19 cellular contexts compared by ENCODE assay signal in genomic region chr1:241579434-241579833, GRCh38. TPM values are rescaled to one million over a fixed set of nuclear protein-coding genes. Genes with fewer than 3 reads are reported as not detected.
DNase-seq lines count a peak whose midpoint lies in the region; ATAC-seq, FAIRE-seq and TF ChIP-seq lines count a peak whose summit lies in the region.
"Had no signal": no experiment of that assay in that cellular context is flagged by ENCODE, and none has a peak within 500 bp of the region (broad histone marks: within the 10 kb centered on the region; RNA-seq: fewer than 3 reads in every experiment).

No MANE protein-coding gene starts in this region.

- H3K27ac Mint-ChIP-seq in activated T-helper 17 cell treated with anti-CD3 and anti-CD28 coated beads, Interleukin-2, amount 50 U/mL, for 72 hours, result no peak overlapping the region
- H3K27ac Mint-ChIP-seq in naive B cell, result peak overlapping the region in 4 of 6 donors; percentile 24 to 78 (median 44)
- H3K27ac Mint-ChIP-seq: activated T-helper 1 cell treated with anti-CD3 and anti-CD28 coated beads, Interleukin-12 subunit alpha, Interleukin-12 subunit beta, Interleukin-2, Interleukin-4 antibody, amounts not matched to agents 30 ng/mL and 10 ng/mL and 1 ng/mL, durations not matched to agents 14 hours and 24 hours and 36 hours; nephron had no signal

- intact Hi-C loops in pancreas (cut with DNase I), result no loop called here

- H3K9me3 Mint-ChIP-seq in activated T-helper 17 cell treated with anti-CD3 and anti-CD28 coated beads, Interleukin-2, amount 50 U/mL, for 72 hours, result peaks cover 18% of the 10 kb centered on the region
- peaks cover 0 to 25% (median 13%) of the 10 kb centered on the region in 7 donors for H3K9me3 Mint-ChIP-seq in naive B cell

- peak; percentile 11 for DNase-seq in DMS79 treated with DMSO at 0.1 percent for 48 hours (lab: John Stamatoyannopoulos, UW)
- no peak for DNase-seq in DMS79 (lab: John Stamatoyannopoulos, UW)
- no peak for DNase-seq in naive B cell
- DNase-seq in NCI-H526 treated with DMSO at 0.1 percent for 48 hours (lab: John Stamatoyannopoulos, UW), result no peak
- DNase-seq in NCI-H1930 (lab: John Stamatoyannopoulos, UW), result no peak
- DNase-seq in pancreas, result no peak
- DNase-seq: 8988T, mesendoderm, NCI-H1092 had no signal

- no peaks in the 10 kb centered on the region for H3K4me1 ChIP-seq in pancreas
- H3K4me1 ChIP-seq: BLaER1 treated with 17β-estradiol and CSF1 and Interleukin-3, amounts not matched to agents 10 nM and 100 nM; prostate gland had no signal

- H3K27me3 ChIP-seq in pancreas, result no peaks in the 10 kb centered on the region
- H3K27me3 ChIP-seq: BLaER1 treated with 17β-estradiol and CSF1 and Interleukin-3, amounts not matched to agents 10 nM and 100 nM had no signal

- ATAC-seq in HG03095 (IDR thresholded peaks at IDR 0.05; ENCODE audit: unreplicated experiment), result peak; percentile 54
- peak; percentile 42 for ATAC-seq in activated T-helper 17 cell treated with anti-CD3 and anti-CD28 coated beads, Interleukin-2, amount 50 U/mL, for 72 hours (replicated peaks)
- no peak for ATAC-seq in naive B cell (ENCODE audit: low read depth in 2 of 2)
- ATAC-seq in pancreas, result no peak

- no peak for FAIRE-seq in pancreas (lab: Jason Lieb, UNC)
- FAIRE-seq: GM19239 had no signal

- H3K27me3 Mint-ChIP-seq in activated T-helper 17 cell treated with anti-CD3 and anti-CD28 coated beads, Interleukin-2, amount 50 U/mL, for 72 hours, result peaks cover 47% of the 10 kb centered on the region
- H3K27me3 Mint-ChIP-seq in naive B cell, result no peaks in the 10 kb centered on the region

- no peak overlapping the region for H3K4me3 ChIP-seq in pancreas
- H3K4me3 ChIP-seq: BLaER1 treated with 17β-estradiol and CSF1 and Interleukin-3, amounts not matched to agents 10 nM and 100 nM; prostate gland had no signal

- no peaks in the 10 kb centered on the region for H3K36me3 Mint-ChIP-seq in activated T-helper 17 cell treated with anti-CD3 and anti-CD28 coated beads, Interleukin-2, amount 50 U/mL, for 72 hours (ENCODE audit: low read depth)
- peaks cover 78% of the 10 kb centered on the region in 2 donors for H3K36me3 Mint-ChIP-seq in naive B cell

- no peak overlapping the region for H3K4me3 Mint-ChIP-seq in activated T-helper 17 cell treated with anti-CD3 and anti-CD28 coated beads, Interleukin-2, amount 50 U/mL, for 72 hours
- no peak overlapping the region for H3K4me3 Mint-ChIP-seq in naive B cell
- H3K4me3 Mint-ChIP-seq: activated T-helper 1 cell treated with anti-CD3 and anti-CD28 coated beads, Interleukin-12 subunit alpha, Interleukin-12 subunit beta, Interleukin-2, Interleukin-4 antibody, amounts not matched to agents 30 ng/mL and 10 ng/mL and 1 ng/mL, durations not matched to agents 14 hours and 24 hours and 36 hours; nephron had no signal

- WGBS in pancreas, 2 donors, result 50 to 65% methylated on average over 4 of the region's 4 CpGs

- H3K9me3 ChIP-seq in pancreas, result no peaks in the 10 kb centered on the region
- H3K9me3 ChIP-seq: prostate gland had no signal

- H3K4me1 Mint-ChIP-seq in activated T-helper 17 cell treated with anti-CD3 and anti-CD28 coated beads, Interleukin-2, amount 50 U/mL, for 72 hours, result no peaks in the 10 kb centered on the region
- peaks cover 12 to 50% (median 29%) of the 10 kb centered on the region in 3 donors for H3K4me1 Mint-ChIP-seq in naive B cell
- H3K4me1 Mint-ChIP-seq: nephron had no signal

- no peaks in the 10 kb centered on the region for H3K36me3 ChIP-seq in pancreas
- H3K36me3 ChIP-seq: prostate gland had no signal

- TF ChIP-seq CTCF in pancreas (IDR thresholded peaks at IDR 0.05), result no peak

- H3K27ac ChIP-seq in pancreas, result no peak overlapping the region
- H3K27ac ChIP-seq: BLaER1 treated with 17β-estradiol and CSF1 and Interleukin-3, amounts not matched to agents 10 nM and 100 nM; prostate gland; VCaP had no signal

RNA-seq across cellular contexts. Expression of gene KMO, which starts 47.3 kb away (rescaled TPM):
- total RNA-seq in activated T-helper 17 cell treated with anti-CD3 and anti-CD28 coated beads, Interleukin-2, amount 50 U/mL, for 72 hours, result under 1 TPM in 1 of 2 donors, not detected in 1; 0.40 TPM
- polyA plus RNA-seq in naive B cell (ENCODE audit: low read depth in 6 of 6) (10 to 100 TPM; 44.0 to 70.6 (median 53.4) TPM), pancreas (under 1 TPM; 0.04 to 0.26 TPM)
- under 1 TPM in 4 of 6 donors, not detected in 2; 0.09 to 0.89 (median 0.52) TPM for total RNA-seq in pancreas
- total RNA-seq: activated T-helper 1 cell treated with anti-CD3 and anti-CD28 coated beads, Interleukin-12 subunit alpha, Interleukin-12 subunit beta, Interleukin-2, Interleukin-4 antibody, amounts not matched to agents 30 ng/mL and 10 ng/mL and 1 ng/mL, durations not matched to agents 14 hours and 24 hours and 36 hours; fibroblast of lung; T-helper 1 cell treated with Interleukin-12 subunit alpha and Interleukin-12 subunit beta and Interleukin-4 antibody, amounts not matched to agents 30 ng/mL and 1 ng/mL, for 36 hours had no signal

RNA-seq across cellular contexts. Expression of gene FH, which starts 59.9 kb away (rescaled TPM):
- total RNA-seq in activated T-helper 17 cell treated with anti-CD3 and anti-CD28 coated beads, Interleukin-2, amount 50 U/mL, for 72 hours, result 10 to 100 TPM; 29.2 to 62.5 TPM
- 10 to 100 TPM; 34.4 to 54.2 (median 46.2) TPM for polyA plus RNA-seq in naive B cell (ENCODE audit: low read depth in 6 of 6)
- 10 to 100 TPM; 15.1 to 27.0 (median 23.3) TPM for total RNA-seq in pancreas
- polyA plus RNA-seq in pancreas, result 10 to 100 TPM; 20.0 to 33.5 TPM

Comparison
In these comparisons a context has a peak if more than half of its experiments do, and no peak if none do; other contexts are left out.
1. ATAC-seq: peak in HG03095 (single experiment) and activated T-helper 17 cell treated with anti-CD3 and anti-CD28 coated beads, Interleukin-2, amount 50 U/mL, for 72 hours (single experiment); none in naive B cell (0 of 2) and pancreas (0 of 4).